In the genomic region with DNA sequence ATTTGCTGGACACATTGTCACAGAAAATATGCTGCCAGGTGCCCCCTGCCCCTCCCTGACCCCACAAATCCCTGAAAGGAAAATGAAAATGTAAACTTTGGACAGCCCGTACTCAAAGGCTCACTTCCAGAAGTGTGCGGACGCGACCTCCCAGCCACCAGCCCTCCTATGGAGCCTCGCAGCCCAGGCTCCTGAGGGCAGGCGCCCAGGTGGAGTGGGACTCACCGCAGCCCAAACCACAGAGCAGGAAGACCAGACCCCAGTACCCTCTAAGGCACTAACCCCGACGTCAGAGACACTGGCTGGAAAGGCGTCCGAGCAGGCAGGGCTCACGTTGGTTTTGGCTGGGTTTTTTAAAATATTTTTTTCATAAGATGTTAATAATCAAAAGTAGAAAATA, we compare ENCODE assay signal across 3 cellular contexts.
TF ChIP-seq lines count a peak whose summit lies in the region.

No MANE protein-coding gene starts in this region.

TF ChIP-seq in SK-N-SH, 30 proteins besides CTCF, POLR2A, EP300 and RAD21 (continued from another document):
- TF ChIP-seq PBX3 (IDR thresholded peaks at IDR 0.05): no peak
- TF ChIP-seq GABPA (IDR thresholded peaks at IDR 0.05; ENCODE audit: low read depth): no peak
- TF ChIP-seq RXRA (IDR thresholded peaks at IDR 0.05; ENCODE audit: borderline replicate concordance, low read depth): no peak
- TF ChIP-seq JUND (IDR thresholded peaks at IDR 0.05): no peak
- no peak for TF ChIP-seq FOXM1 (IDR thresholded peaks at IDR 0.05; ENCODE audit: low read depth)

TF ChIP-seq in SK-N-SH treated with all-trans-retinoic acid at 6 μM for 48 hours, 23 proteins besides CTCF, POLR2A, EP300 and RAD21 (continued from another document):
- TF ChIP-seq CSRNP3 (CRISPR knock-in tag; IDR thresholded peaks at IDR 0.05) (no peak), TOX (CRISPR knock-in tag; IDR thresholded peaks at IDR 0.05; ENCODE audit: borderline replicate concordance) (no peak), ZFP30 (CRISPR knock-in tag; IDR thresholded peaks at IDR 0.05) (no peak), ARNTL (CRISPR knock-in tag; IDR thresholded peaks at IDR 0.05; ENCODE audit: borderline replicate concordance, low read depth) (no peak), GLIS3 (CRISPR knock-in tag; IDR thresholded peaks at IDR 0.05) (no peak), SNAI2 (CRISPR knock-in tag; IDR thresholded peaks at IDR 0.05) (no peak), ZC3H10 (CRISPR knock-in tag; IDR thresholded peaks at IDR 0.05) (no peak), ESRRG (CRISPR knock-in tag; IDR thresholded peaks at IDR 0.05) (no peak), OSR1 (CRISPR knock-in tag; IDR thresholded peaks at IDR 0.05) (no peak), ISL1 (CRISPR knock-in tag; IDR thresholded peaks at IDR 0.05) (no peak), CREB5 (CRISPR knock-in tag; IDR thresholded peaks at IDR 0.05; ENCODE audit: low read depth) (no peak), BACH2 (CRISPR knock-in tag; IDR thresholded peaks at IDR 0.05; ENCODE audit: borderline replicate concordance) (no peak), ZNF70 (CRISPR knock-in tag; IDR thresholded peaks at IDR 0.05) (no peak), RARB (CRISPR knock-in tag; IDR thresholded peaks at IDR 0.05) (no peak), CSDC2 (CRISPR knock-in tag; IDR thresholded peaks at IDR 0.05) (no peak), TCF4 (CRISPR knock-in tag; IDR thresholded peaks at IDR 0.05; ENCODE audit: borderline replicate concordance) (no peak)
- TF ChIP-seq, protein P1, sequence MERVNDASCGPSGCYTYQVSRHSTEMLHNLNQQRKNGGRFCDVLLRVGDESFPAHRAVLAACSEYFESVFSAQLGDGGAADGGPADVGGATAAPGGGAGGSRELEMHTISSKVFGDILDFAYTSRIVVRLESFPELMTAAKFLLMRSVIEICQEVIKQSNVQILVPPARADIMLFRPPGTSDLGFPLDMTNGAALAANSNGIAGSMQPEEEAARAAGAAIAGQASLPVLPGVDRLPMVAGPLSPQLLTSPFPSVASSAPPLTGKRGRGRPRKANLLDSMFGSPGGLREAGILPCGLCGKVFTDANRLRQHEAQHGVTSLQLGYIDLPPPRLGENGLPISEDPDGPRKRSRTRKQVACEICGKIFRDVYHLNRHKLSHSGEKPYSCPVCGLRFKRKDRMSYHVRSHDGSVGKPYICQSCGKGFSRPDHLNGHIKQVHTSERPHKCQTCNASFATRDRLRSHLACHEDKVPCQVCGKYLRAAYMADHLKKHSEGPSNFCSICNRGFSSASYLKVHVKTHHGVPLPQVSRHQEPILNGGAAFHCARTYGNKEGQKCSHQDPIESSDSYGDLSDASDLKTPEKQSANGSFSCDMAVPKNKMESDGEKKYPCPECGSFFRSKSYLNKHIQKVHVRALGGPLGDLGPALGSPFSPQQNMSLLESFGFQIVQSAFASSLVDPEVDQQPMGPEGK (CRISPR knock-in tag; IDR thresholded peaks at IDR 0.05; ENCODE audit: borderline replicate concordance): no peak
TF ChIP-seq in SK-N-SH treated with all-trans-retinoic acid at 6 μM for 48 hours: peak in this region for 0.

TF ChIP-seq in HCT116, 20 proteins besides CTCF, POLR2A, EP300 and RAD21 (continued from another document):
- TF ChIP-seq ZBTB33 (IDR thresholded peaks at IDR 0.05; ENCODE audit: extremely low read depth, insufficient replicate concordance, low read length): no peak
- TF ChIP-seq JUND (IDR thresholded peaks at IDR 0.05): no peak
- TF ChIP-seq ATF3 (IDR thresholded peaks at IDR 0.05): no peak
- TF ChIP-seq, protein P2, sequence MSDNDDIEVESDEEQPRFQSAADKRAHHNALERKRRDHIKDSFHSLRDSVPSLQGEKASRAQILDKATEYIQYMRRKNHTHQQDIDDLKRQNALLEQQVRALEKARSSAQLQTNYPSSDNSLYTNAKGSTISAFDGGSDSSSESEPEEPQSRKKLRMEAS (IDR thresholded peaks at IDR 0.05): no peak
- TF ChIP-seq, protein P3, sequence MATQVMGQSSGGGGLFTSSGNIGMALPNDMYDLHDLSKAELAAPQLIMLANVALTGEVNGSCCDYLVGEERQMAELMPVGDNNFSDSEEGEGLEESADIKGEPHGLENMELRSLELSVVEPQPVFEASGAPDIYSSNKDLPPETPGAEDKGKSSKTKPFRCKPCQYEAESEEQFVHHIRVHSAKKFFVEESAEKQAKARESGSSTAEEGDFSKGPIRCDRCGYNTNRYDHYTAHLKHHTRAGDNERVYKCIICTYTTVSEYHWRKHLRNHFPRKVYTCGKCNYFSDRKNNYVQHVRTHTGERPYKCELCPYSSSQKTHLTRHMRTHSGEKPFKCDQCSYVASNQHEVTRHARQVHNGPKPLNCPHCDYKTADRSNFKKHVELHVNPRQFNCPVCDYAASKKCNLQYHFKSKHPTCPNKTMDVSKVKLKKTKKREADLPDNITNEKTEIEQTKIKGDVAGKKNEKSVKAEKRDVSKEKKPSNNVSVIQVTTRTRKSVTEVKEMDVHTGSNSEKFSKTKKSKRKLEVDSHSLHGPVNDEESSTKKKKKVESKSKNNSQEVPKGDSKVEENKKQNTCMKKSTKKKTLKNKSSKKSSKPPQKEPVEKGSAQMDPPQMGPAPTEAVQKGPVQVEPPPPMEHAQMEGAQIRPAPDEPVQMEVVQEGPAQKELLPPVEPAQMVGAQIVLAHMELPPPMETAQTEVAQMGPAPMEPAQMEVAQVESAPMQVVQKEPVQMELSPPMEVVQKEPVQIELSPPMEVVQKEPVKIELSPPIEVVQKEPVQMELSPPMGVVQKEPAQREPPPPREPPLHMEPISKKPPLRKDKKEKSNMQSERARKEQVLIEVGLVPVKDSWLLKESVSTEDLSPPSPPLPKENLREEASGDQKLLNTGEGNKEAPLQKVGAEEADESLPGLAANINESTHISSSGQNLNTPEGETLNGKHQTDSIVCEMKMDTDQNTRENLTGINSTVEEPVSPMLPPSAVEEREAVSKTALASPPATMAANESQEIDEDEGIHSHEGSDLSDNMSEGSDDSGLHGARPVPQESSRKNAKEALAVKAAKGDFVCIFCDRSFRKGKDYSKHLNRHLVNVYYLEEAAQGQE (IDR thresholded peaks at IDR 0.05; ENCODE audit: low read depth): no peak
